8 cellular contexts compared by ENCODE assay signal in the genomic region with DNA sequence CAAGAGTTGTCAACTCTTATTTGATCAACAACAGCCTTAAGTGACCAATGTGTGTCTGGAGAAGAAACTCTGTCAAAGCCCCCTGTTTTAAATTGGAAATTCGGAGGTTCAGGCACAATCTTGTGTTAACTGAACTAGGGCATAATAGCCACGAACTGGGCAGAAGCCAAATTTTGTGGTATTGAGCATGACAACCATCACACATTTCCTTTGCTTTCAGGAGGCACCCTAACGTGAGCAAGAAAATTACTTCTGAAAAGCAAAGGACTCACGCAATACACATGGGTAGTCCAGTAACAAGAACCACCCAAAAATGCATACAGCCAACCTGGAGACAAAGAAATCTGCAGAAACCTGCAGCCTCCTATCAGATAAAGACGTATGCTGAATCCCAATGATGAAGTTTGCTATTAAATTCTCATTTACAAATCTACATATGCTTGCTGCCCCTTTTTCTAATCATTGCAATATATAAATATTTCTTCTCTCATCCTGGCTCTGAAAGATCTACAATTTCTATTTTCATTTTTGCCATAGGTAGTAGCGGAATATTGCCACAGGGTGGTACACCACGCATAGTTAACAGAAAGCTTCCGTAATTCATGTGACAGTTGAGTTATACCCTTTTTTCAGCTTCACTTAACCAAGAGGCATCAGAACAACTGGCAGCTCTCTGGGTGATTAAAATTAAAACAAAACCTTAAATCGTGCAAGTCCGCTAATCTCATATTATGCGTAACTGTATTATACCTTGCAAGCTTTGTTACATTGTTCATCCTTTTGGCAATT.
A peak's percentile ranks its signal among the peaks of the same experiment; 100 is the strongest.
DNase-seq lines count a peak whose midpoint lies in the region; ATAC-seq, FAIRE-seq and TF ChIP-seq lines count a peak whose summit lies in the region.

No MANE protein-coding gene starts in this region.

- TF ChIP-seq CTCF in cardiac muscle cell (IDR thresholded peaks at IDR 0.05; ENCODE audit: low read depth, low read length) (peak; percentile 61), LNCAP (IDR thresholded peaks at IDR 0.05) (peak; percentile 64), keratinocyte (optimal IDR thresholded peaks at IDR 0.05 in 1 of 3, IDR thresholded peaks at IDR 0.05 in 1 of 3, conservative IDR thresholded peaks at IDR 0.05 in 1 of 3; ENCODE audit: extremely low read depth in 1 of 3, insufficient read depth in 2 of 3, low read length in 3 of 3) (peak; percentile 43 to 63 (median 48))

- no peak overlapping the region for H3K9ac ChIP-seq in keratinocyte (ENCODE audit: control insufficient read depth, extremely low read depth, insufficient read depth, low read length)

- H3K4me2 ChIP-seq in keratinocyte (ENCODE audit: control insufficient read depth, extremely low read depth, insufficient read depth, low read depth, low read length), result no peak overlapping the region

- WGBS in right cardiac atrium, result 41% methylated on average over 11 of the region's 11 CpGs

- no peaks in the 10 kb centered on the region for H3K27me3 ChIP-seq in cardiac muscle cell
- no peaks in the 10 kb centered on the region for H3K27me3 ChIP-seq in right cardiac atrium (ENCODE audit: control insufficient read depth, insufficient read depth)
- H3K27me3 ChIP-seq in keratinocyte (ENCODE audit: control insufficient read depth, extremely low read depth, insufficient read depth, low read length), result no peaks in the 10 kb centered on the region

- H3K4me3 ChIP-seq in cardiac muscle cell (no peak overlapping the region), right cardiac atrium (ENCODE audit: low read length) (no peak overlapping the region), keratinocyte (ENCODE audit: control insufficient read depth in 2 of 3, extremely low read depth in 1 of 3, insufficient read depth in 2 of 3, low read depth in 1 of 3, low read length in 3 of 3) (no peak overlapping the region)

- no peaks in the 10 kb centered on the region for H3K4me1 ChIP-seq in cardiac muscle cell (ENCODE audit: low read depth)
- no peaks in the 10 kb centered on the region for H3K4me1 ChIP-seq in right cardiac atrium (ENCODE audit: control insufficient read depth, insufficient read depth, low read length)
- H3K4me1 ChIP-seq in keratinocyte (ENCODE audit: control insufficient read depth, extremely low read depth, insufficient read depth, low read length), result no peaks in the 10 kb centered on the region

- H3K9me1 ChIP-seq in keratinocyte (ENCODE audit: control insufficient read depth, extremely low read depth, insufficient read depth, low read length), result no peaks in the 10 kb centered on the region

- H3K9me3 ChIP-seq in cardiac muscle cell (ENCODE audit: low read depth) (no peaks in the 10 kb centered on the region), right cardiac atrium (ENCODE audit: control insufficient read depth, low read length) (no peaks in the 10 kb centered on the region), keratinocyte (ENCODE audit: control insufficient read depth, low read depth, low read length) (no peaks in the 10 kb centered on the region)

- DNase-seq in cardiac muscle cell (ENCODE audit: low read depth in 1 of 2, low spot score in 1 of 2) (peak; percentile 51 to 58), right cardiac atrium (no peak), keratinocyte (ENCODE audit: low read depth, low spot score) (no peak), ecto neural progenitor cell (ENCODE audit: low spot score) (no peak), ureter (ENCODE audit: low spot score) (no peak)

- FAIRE-seq in keratinocyte (lab: Jason Lieb, UNC), result peak; percentile 53

- H2AFZ ChIP-seq in keratinocyte (ENCODE audit: control insufficient read depth, low read length), result no peak overlapping the region

- dilution Hi-C loops in keratinocyte (cut with MboI; ENCODE audit: extremely low pct_ligation_motif_present, low sequenced_read_pairs), result no loop called here

- H4K20me1 ChIP-seq in keratinocyte (ENCODE audit: control insufficient read depth, extremely low read depth, insufficient read depth, low read length), result no peaks in the 10 kb centered on the region

- ATAC-seq in right cardiac atrium (no peak), SK-N-SH treated with all-trans-retinoic acid at 6 μM for 48 hours (peak; percentile 47; the same call in 1 of the 3 replicates), HG02970 (IDR thresholded peaks at IDR 0.05; ENCODE audit: low FRiP score, unreplicated experiment) (no peak)

- H3K27ac ChIP-seq in cardiac muscle cell (no peak overlapping the region), right cardiac atrium (ENCODE audit: low read length) (no peak overlapping the region), keratinocyte (ENCODE audit: control insufficient read depth, insufficient read depth, low read length) (no peak overlapping the region)

- H3K36me3 ChIP-seq in cardiac muscle cell, result no peaks in the 10 kb centered on the region
- H3K36me3 ChIP-seq in keratinocyte (ENCODE audit: control insufficient read depth in 2 of 2, extremely low read depth in 1 of 2, insufficient read depth in 2 of 2, low read length in 2 of 2), result no peaks in the 10 kb centered on the region

- no peaks in the 10 kb centered on the region for H3K79me2 ChIP-seq in keratinocyte (ENCODE audit: control insufficient read depth, insufficient read depth, low read length)

- intact Hi-C loops in right cardiac atrium (cut with DNase I), result no loop called here

TF ChIP-seq in SK-N-SH treated with all-trans-retinoic acid at 6 μM for 48 hours, 23 proteins besides CTCF, POLR2A, EP300 and RAD21 (continues in another document):
- TF ChIP-seq ZNF8 (CRISPR knock-in tag; IDR thresholded peaks at IDR 0.05) (no peak), ESRRG (CRISPR knock-in tag; IDR thresholded peaks at IDR 0.05) (no peak), ARNTL (CRISPR knock-in tag; IDR thresholded peaks at IDR 0.05; ENCODE audit: borderline replicate concordance, low read depth) (no peak), ZC3H10 (CRISPR knock-in tag; IDR thresholded peaks at IDR 0.05) (no peak), ZNF565 (CRISPR knock-in tag; conservative IDR thresholded peaks at IDR 0.05; ENCODE audit: low read depth) (no peak), OSR1 (CRISPR knock-in tag; IDR thresholded peaks at IDR 0.05) (no peak), TOX (CRISPR knock-in tag; IDR thresholded peaks at IDR 0.05; ENCODE audit: borderline replicate concordance) (no peak), ISL1 (CRISPR knock-in tag; IDR thresholded peaks at IDR 0.05) (no peak), ZFP30 (CRISPR knock-in tag; IDR thresholded peaks at IDR 0.05) (no peak), RARB (CRISPR knock-in tag; IDR thresholded peaks at IDR 0.05) (no peak), CSDC2 (CRISPR knock-in tag; IDR thresholded peaks at IDR 0.05) (no peak), TCF4 (CRISPR knock-in tag; IDR thresholded peaks at IDR 0.05; ENCODE audit: borderline replicate concordance) (no peak), ZFP3 (CRISPR knock-in tag; IDR thresholded peaks at IDR 0.05) (no peak)
- TF ChIP-seq, protein P1, sequence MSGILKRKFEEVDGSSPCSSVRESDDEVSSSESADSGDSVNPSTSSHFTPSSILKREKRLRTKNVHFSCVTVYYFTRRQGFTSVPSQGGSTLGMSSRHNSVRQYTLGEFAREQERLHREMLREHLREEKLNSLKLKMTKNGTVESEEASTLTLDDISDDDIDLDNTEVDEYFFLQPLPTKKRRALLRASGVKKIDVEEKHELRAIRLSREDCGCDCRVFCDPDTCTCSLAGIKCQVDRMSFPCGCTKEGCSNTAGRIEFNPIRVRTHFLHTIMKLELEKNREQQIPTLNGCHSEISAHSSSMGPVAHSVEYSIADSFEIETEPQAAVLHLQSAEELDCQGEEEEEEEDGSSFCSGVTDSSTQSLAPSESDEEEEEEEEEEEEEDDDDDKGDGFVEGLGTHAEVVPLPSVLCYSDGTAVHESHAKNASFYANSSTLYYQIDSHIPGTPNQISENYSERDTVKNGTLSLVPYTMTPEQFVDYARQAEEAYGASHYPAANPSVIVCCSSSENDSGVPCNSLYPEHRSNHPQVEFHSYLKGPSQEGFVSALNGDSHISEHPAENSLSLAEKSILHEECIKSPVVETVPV (CRISPR knock-in tag; IDR thresholded peaks at IDR 0.05), result no peak
- TF ChIP-seq, protein P2, sequence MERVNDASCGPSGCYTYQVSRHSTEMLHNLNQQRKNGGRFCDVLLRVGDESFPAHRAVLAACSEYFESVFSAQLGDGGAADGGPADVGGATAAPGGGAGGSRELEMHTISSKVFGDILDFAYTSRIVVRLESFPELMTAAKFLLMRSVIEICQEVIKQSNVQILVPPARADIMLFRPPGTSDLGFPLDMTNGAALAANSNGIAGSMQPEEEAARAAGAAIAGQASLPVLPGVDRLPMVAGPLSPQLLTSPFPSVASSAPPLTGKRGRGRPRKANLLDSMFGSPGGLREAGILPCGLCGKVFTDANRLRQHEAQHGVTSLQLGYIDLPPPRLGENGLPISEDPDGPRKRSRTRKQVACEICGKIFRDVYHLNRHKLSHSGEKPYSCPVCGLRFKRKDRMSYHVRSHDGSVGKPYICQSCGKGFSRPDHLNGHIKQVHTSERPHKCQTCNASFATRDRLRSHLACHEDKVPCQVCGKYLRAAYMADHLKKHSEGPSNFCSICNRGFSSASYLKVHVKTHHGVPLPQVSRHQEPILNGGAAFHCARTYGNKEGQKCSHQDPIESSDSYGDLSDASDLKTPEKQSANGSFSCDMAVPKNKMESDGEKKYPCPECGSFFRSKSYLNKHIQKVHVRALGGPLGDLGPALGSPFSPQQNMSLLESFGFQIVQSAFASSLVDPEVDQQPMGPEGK (CRISPR knock-in tag; IDR thresholded peaks at IDR 0.05; ENCODE audit: borderline replicate concordance), result no peak
- TF ChIP-seq, protein P3, sequence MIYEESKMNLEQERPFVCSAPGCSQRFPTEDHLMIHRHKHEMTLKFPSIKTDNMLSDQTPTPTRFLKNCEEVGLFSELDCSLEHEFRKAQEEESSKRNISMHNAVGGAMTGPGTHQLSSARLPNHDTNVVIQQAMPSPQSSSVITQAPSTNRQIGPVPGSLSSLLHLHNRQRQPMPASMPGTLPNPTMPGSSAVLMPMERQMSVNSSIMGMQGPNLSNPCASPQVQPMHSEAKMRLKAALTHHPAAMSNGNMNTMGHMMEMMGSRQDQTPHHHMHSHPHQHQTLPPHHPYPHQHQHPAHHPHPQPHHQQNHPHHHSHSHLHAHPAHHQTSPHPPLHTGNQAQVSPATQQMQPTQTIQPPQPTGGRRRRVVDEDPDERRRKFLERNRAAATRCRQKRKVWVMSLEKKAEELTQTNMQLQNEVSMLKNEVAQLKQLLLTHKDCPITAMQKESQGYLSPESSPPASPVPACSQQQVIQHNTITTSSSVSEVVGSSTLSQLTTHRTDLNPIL (CRISPR knock-in tag; IDR thresholded peaks at IDR 0.05; ENCODE audit: low read depth), result no peak

Comparison
In these comparisons a context has a peak if more than half of its experiments do, and no peak if none do; other contexts are left out.
1. DNase-seq: peak in cardiac muscle cell (2 of 2); none in right cardiac atrium (0 of 3), keratinocyte (single experiment), ecto neural progenitor cell (single experiment) and ureter (single experiment).
2. Peak in every context shown above with its lines, with median percentiles within 50 percentile points of each other: CTCF ChIP-seq.